ENCODE assay signal across 1 cellular context in genomic region chr20:63023836-63024571, GRCh38.
TF ChIP-seq lines count a peak whose summit lies in the region.

No MANE protein-coding gene starts in this region.

TF ChIP-seq in IMR-90, 13 proteins besides CTCF, POLR2A, EP300 and RAD21 (continued from another document):
- TF ChIP-seq SMC3 (IDR thresholded peaks at IDR 0.05; ENCODE audit: low read depth, low read length) (no peak), MXI1 (IDR thresholded peaks at IDR 0.05; ENCODE audit: borderline replicate concordance, low read depth, low read length) (no peak), RCOR1 (IDR thresholded peaks at IDR 0.05; ENCODE audit: insufficient replicate concordance, low read length) (no peak), MAFK (IDR thresholded peaks at IDR 0.05; ENCODE audit: low read depth, low read length) (no peak), NFE2L2 (IDR thresholded peaks at IDR 0.05; ENCODE audit: low read depth, low read length) (no peak), CEBPB (IDR thresholded peaks at IDR 0.05; ENCODE audit: low read depth, low read length) (no peak), BHLHE40 (IDR thresholded peaks at IDR 0.05; ENCODE audit: low read depth, low read length) (no peak), CHD1 (IDR thresholded peaks at IDR 0.05; ENCODE audit: low read depth, low read length) (no peak)
